ENCODE assay signal across 17 cellular contexts in genomic region chr1:121546830-121547680, GRCh38.
DNase-seq lines count a peak whose midpoint lies in the region; ATAC-seq, FAIRE-seq and TF ChIP-seq lines count a peak whose summit lies in the region.
"Had no signal": no experiment of that assay in that cellular context is flagged by ENCODE, and none has a peak within 500 bp of the region (broad histone marks: within the 10 kb centered on the region; RNA-seq: fewer than 3 reads in every experiment).

No MANE protein-coding gene starts in this region.

- H3K27me3 ChIP-seq in DND-41 (ENCODE audit: insufficient read depth, low read length, poor library complexity) (no peaks in the 10 kb centered on the region), astrocyte (ENCODE audit: insufficient read depth, low read length) (no peaks in the 10 kb centered on the region)
- H3K27me3 ChIP-seq: BLaER1 treated with 17β-estradiol and CSF1 and Interleukin-3, amounts not matched to agents 10 nM and 100 nM had no signal

- H3K4me1 Mint-ChIP-seq in astrocyte (ENCODE audit: low read depth, unreplicated experiment): peaks cover 2% of the 10 kb centered on the region

- H2AFZ ChIP-seq in DND-41 (ENCODE audit: low read depth, low read length): 0 out of 2 replicates have a peak overlapping the region, but pooled peaks have one; percentile 16
- H2AFZ ChIP-seq in astrocyte (ENCODE audit: low read depth, low read length): no peak overlapping the region

- H3K27ac Mint-ChIP-seq in astrocyte (ENCODE audit: unreplicated experiment): no peak overlapping the region
- H3K27ac Mint-ChIP-seq: activated CD4-positive, alpha-beta memory T cell treated with anti-CD3 and anti-CD28 coated beads for 36 hours; activated T-helper 2 cell treated with anti-CD3 and anti-CD28 coated beads, Interferon-gamma antibody, Interleukin-2, Interleukin-4, amounts not matched to agents 10 μg/mL and 5 μg/mL and 100 μg/mL, durations not matched to agents 14 hours and 24 hours and 36 hours; progenitor cell of endocrine pancreas had no signal

- H3K27ac ChIP-seq in DND-41 (ENCODE audit: low read length) (peak overlapping the region; percentile 44; the same call in 1 of the 2 replicates), astrocyte (ENCODE audit: low read depth, low read length) (no peak overlapping the region)
- H3K27ac ChIP-seq: BLaER1 treated with 17β-estradiol and CSF1 and Interleukin-3, amounts not matched to agents 10 nM and 100 nM; left ventricle myocardium inferior had no signal

- no peaks in the 10 kb centered on the region for H4K20me1 ChIP-seq in DND-41 (ENCODE audit: insufficient read depth, low read length)
- no peaks in the 10 kb centered on the region for H4K20me1 ChIP-seq in astrocyte (ENCODE audit: insufficient read depth, low read length)
- H4K20me1 ChIP-seq: BLaER1 treated with 17β-estradiol and CSF1 and Interleukin-3, amounts not matched to agents 10 nM and 100 nM had no signal

- H3K9me3 Mint-ChIP-seq in astrocyte (ENCODE audit: unreplicated experiment): no peaks in the 10 kb centered on the region
- H3K9me3 Mint-ChIP-seq: activated CD4-positive, alpha-beta memory T cell treated with anti-CD3 and anti-CD28 coated beads for 36 hours had no signal

- TF ChIP-seq CTCF in DND-41 (IDR thresholded peaks at IDR 0.05; ENCODE audit: borderline replicate concordance, extremely low read depth, low read length, poor library complexity, severe bottlenecking) (peak; percentile 17), astrocyte (IDR thresholded peaks at IDR 0.05; ENCODE audit: insufficient read depth, low read depth, low read length) (no peak), omental fat pad (IDR thresholded peaks at IDR 0.05) (no peak)

- H3K4me3 ChIP-seq in DND-41 (ENCODE audit: low read depth in 1 of 2, low read length in 2 of 2): no peak overlapping the region
- H3K4me3 ChIP-seq in Jurkat, Clone E6-1 (ENCODE audit: low read length): no peak overlapping the region
- H3K4me3 ChIP-seq in astrocyte (ENCODE audit: insufficient read depth, low read depth, low read length): no peak overlapping the region
- H3K4me3 ChIP-seq: BLaER1 treated with 17β-estradiol and CSF1 and Interleukin-3, amounts not matched to agents 10 nM and 100 nM; left ventricle myocardium inferior had no signal

- H3K4me3 Mint-ChIP-seq in astrocyte (ENCODE audit: unreplicated experiment): no peak overlapping the region
- H3K4me3 Mint-ChIP-seq: activated CD4-positive, alpha-beta memory T cell treated with anti-CD3 and anti-CD28 coated beads for 36 hours had no signal

- no peaks in the 10 kb centered on the region for H3K9me3 ChIP-seq in DND-41 (ENCODE audit: insufficient read depth, low read length, severe bottlenecking)
- H3K9me3 ChIP-seq in astrocyte (ENCODE audit: insufficient read depth, low read depth, low read length): no peaks in the 10 kb centered on the region
- H3K9me3 ChIP-seq: left ventricle myocardium inferior had no signal

- H3K4me2 ChIP-seq in DND-41 (ENCODE audit: insufficient read depth, low read length) (no peak overlapping the region), astrocyte (ENCODE audit: low read length) (no peak overlapping the region)

- no peak overlapping the region for H3K9ac ChIP-seq in DND-41 (ENCODE audit: low read depth, low read length)
- H3K9ac ChIP-seq in astrocyte (ENCODE audit: low read length): no peak overlapping the region
- H3K9ac ChIP-seq: BLaER1 treated with 17β-estradiol and CSF1 and Interleukin-3, amounts not matched to agents 10 nM and 100 nM had no signal

- no peaks in the 10 kb centered on the region for H3K27me3 Mint-ChIP-seq in astrocyte (ENCODE audit: low read depth, unreplicated experiment)
- H3K27me3 Mint-ChIP-seq: activated CD4-positive, alpha-beta memory T cell treated with anti-CD3 and anti-CD28 coated beads for 36 hours; progenitor cell of endocrine pancreas had no signal

- no peaks in the 10 kb centered on the region for H3K79me2 ChIP-seq in DND-41 (ENCODE audit: insufficient read depth, low read length)
- no peaks in the 10 kb centered on the region for H3K79me2 ChIP-seq in astrocyte (ENCODE audit: insufficient read depth, low read length)

- H3K36me3 ChIP-seq in DND-41 (ENCODE audit: insufficient read depth, low read length): no peaks in the 10 kb centered on the region
- no peaks in the 10 kb centered on the region for H3K36me3 ChIP-seq in astrocyte (ENCODE audit: insufficient read depth, low read length)
- H3K36me3 ChIP-seq: BLaER1 treated with 17β-estradiol and CSF1 and Interleukin-3, amounts not matched to agents 10 nM and 100 nM; left ventricle myocardium inferior had no signal

- peaks cover 32% of the 10 kb centered on the region for H3K4me1 ChIP-seq in DND-41 (ENCODE audit: insufficient read depth, low read length)
- H3K4me1 ChIP-seq in astrocyte (ENCODE audit: insufficient read depth, low read length): no peaks in the 10 kb centered on the region
- H3K4me1 ChIP-seq: left ventricle myocardium inferior had no signal

- no peaks in the 10 kb centered on the region for H3K36me3 Mint-ChIP-seq in astrocyte (ENCODE audit: low read depth, unreplicated experiment)

- no peak for DNase-seq in DND-41
- DNase-seq in Jurkat, Clone E6-1 (ENCODE audit: low read depth, low spot score): peak; percentile 31
- DNase-seq in astrocyte (ENCODE audit: low read depth): peak; percentile 37
- no peak for DNase-seq in omental fat pad (ENCODE audit: low spot score)
- DNase-seq in kidney glomerular epithelial cell (lab: John Stamatoyannopoulos, UW): no peak
- DNase-seq in NCI-H1417 treated with DMSO at 0.1 percent for 48 hours (lab: John Stamatoyannopoulos, UW): no peak
- DNase-seq in anterior cingulate cortex (lab: John Stamatoyannopoulos, UW): no peak
- DNase-seq in dedifferentiated amniotic fluid mesenchymal stem cell (ENCODE audit: extremely low spot score): no peak
- DNase-seq: activated CD4-positive, alpha-beta memory T cell treated with anti-CD3 and anti-CD28 coated beads for 36 hours; dermis blood vessel endothelial cell; GDM1; left ventricle myocardium inferior; NCI-H2171 had no signal

- peak; percentile 29; the same call in 1 of the 3 replicates for ATAC-seq in DND-41 (ENCODE audit: insufficient read depth, low read depth)
- ATAC-seq in omental fat pad (ENCODE audit: low FRiP score): peak; percentile 90

- peak; percentile 67 for FAIRE-seq in astrocyte (lab: Jason Lieb, UNC)
- FAIRE-seq: TTC549 had no signal

Comparison
In these comparisons a context has a peak if more than half of its experiments do, and no peak if none do; other contexts are left out.
1. DNase-seq: peak in Jurkat, Clone E6-1 (single experiment) and astrocyte (single experiment); none in DND-41 (single experiment), omental fat pad (single experiment), kidney glomerular epithelial cell (single experiment), NCI-H1417 treated with DMSO at 0.1 percent for 48 hours (single experiment), anterior cingulate cortex (0 of 58) and dedifferentiated amniotic fluid mesenchymal stem cell (single experiment).